1 cellular context compared by ENCODE assay signal in the genomic region with DNA sequence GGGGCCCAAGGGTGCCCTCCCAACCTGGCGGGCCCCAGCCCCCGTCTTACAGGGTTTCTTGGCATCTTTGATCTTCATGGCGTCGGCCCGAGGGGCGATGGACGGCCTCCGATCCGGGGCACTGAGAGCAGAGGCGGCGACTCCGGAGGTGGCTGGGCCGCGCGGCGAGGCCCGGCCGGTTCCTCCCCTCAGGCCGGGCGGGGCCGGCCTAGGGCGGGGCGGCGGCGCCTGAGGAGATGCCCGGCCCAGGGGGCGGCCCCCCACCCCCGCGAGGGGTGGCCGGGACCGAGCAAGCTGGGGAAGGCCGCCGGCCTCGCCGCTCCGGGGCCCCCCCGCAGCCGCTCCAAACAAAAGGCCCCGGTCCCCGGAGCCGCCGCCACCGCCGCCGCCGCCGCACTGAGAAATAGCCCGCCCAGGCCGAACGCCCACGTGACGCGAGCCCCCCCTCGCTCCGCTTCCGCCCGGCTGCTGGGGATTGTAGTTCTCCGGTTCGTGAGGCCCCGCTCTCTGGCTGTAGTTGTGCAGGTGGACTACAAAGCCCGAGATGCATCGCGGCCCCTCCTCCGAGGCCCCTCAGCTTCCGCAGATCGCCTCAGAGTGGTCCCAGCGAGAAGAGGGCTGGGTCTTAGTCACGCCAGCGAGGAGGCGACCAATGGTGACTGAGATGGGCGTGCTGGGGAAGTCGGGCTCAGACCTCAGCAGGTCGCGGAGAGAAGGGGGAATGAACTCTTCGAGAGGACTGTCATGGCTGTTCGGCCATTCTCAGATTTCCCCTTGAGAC.
TF ChIP-seq lines count a peak whose summit lies in the region.

TSS of gene PANK3 (minus strand) at position 163 of the 781 bp plus-strand sequence. CDS start at position 78, 85 bp downstream.

TF ChIP-seq in HepG2, 621 proteins besides CTCF, POLR2A, EP300 and RAD21 (continued from another document and continues in another):
- TF ChIP-seq, protein P1, sequence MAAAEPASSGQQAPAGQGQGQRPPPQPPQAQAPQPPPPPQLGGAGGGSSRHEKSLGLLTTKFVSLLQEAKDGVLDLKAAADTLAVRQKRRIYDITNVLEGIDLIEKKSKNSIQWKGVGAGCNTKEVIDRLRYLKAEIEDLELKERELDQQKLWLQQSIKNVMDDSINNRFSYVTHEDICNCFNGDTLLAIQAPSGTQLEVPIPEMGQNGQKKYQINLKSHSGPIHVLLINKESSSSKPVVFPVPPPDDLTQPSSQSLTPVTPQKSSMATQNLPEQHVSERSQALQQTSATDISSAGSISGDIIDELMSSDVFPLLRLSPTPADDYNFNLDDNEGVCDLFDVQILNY (CRISPR knock-in tag; conservative IDR thresholded peaks at IDR 0.05) = no peak
- TF ChIP-seq ZNF816 (CRISPR knock-in tag; IDR thresholded peaks at IDR 0.05; ENCODE audit: borderline replicate concordance) = no peak
- no peak for TF ChIP-seq ZNF260 (CRISPR knock-in tag; IDR thresholded peaks at IDR 0.05; ENCODE audit: borderline replicate concordance, low read depth)
- peak; percentile 91 for TF ChIP-seq ZNF574 (CRISPR knock-in tag; IDR thresholded peaks at IDR 0.05)
- TF ChIP-seq STAT6 (CRISPR knock-in tag; IDR thresholded peaks at IDR 0.05; ENCODE audit: borderline replicate concordance) = no peak
- TF ChIP-seq, protein P2, sequence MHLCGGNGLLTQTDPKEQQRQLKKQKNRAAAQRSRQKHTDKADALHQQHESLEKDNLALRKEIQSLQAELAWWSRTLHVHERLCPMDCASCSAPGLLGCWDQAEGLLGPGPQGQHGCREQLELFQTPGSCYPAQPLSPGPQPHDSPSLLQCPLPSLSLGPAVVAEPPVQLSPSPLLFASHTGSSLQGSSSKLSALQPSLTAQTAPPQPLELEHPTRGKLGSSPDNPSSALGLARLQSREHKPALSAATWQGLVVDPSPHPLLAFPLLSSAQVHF (CRISPR knock-in tag; IDR thresholded peaks at IDR 0.05) = no peak
- TF ChIP-seq POGK (CRISPR knock-in tag; conservative IDR thresholded peaks at IDR 0.05) = peak; percentile 70; the same call in 1 of the 2 replicates
- peak; percentile 79; the same call in 1 of the 2 replicates for TF ChIP-seq CCDC6 (CRISPR knock-in tag; IDR thresholded peaks at IDR 0.05)
- TF ChIP-seq MTA1 (CRISPR knock-in tag; IDR thresholded peaks at IDR 0.05; ENCODE audit: borderline replicate concordance) = peak; percentile 19; the same call in 1 of the 2 replicates
- TF ChIP-seq, protein P3, sequence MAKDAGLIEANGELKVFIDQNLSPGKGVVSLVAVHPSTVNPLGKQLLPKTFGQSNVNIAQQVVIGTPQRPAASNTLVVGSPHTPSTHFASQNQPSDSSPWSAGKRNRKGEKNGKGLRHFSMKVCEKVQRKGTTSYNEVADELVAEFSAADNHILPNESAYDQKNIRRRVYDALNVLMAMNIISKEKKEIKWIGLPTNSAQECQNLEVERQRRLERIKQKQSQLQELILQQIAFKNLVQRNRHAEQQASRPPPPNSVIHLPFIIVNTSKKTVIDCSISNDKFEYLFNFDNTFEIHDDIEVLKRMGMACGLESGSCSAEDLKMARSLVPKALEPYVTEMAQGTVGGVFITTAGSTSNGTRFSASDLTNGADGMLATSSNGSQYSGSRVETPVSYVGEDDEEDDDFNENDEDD (CRISPR knock-in tag; IDR thresholded peaks at IDR 0.05; ENCODE audit: borderline replicate concordance) = peak; percentile 72; the same call in 1 of the 2 replicates
- TF ChIP-seq ZFP37 (CRISPR knock-in tag; IDR thresholded peaks at IDR 0.05; ENCODE audit: borderline replicate concordance) = no peak
- TF ChIP-seq ZNF251 (CRISPR knock-in tag; IDR thresholded peaks at IDR 0.05) = 0 out of 2 replicates have a peak, but pooled peaks have one; percentile 5
- TF ChIP-seq SP4 (CRISPR knock-in tag; IDR thresholded peaks at IDR 0.05) = peak; percentile 98
- TF ChIP-seq ZNF672 (CRISPR knock-in tag; IDR thresholded peaks at IDR 0.05) = no peak
- no peak; the same call in 1 of the 2 replicates for TF ChIP-seq ZNF878 (CRISPR knock-in tag; IDR thresholded peaks at IDR 0.05)
- TF ChIP-seq, protein P4, sequence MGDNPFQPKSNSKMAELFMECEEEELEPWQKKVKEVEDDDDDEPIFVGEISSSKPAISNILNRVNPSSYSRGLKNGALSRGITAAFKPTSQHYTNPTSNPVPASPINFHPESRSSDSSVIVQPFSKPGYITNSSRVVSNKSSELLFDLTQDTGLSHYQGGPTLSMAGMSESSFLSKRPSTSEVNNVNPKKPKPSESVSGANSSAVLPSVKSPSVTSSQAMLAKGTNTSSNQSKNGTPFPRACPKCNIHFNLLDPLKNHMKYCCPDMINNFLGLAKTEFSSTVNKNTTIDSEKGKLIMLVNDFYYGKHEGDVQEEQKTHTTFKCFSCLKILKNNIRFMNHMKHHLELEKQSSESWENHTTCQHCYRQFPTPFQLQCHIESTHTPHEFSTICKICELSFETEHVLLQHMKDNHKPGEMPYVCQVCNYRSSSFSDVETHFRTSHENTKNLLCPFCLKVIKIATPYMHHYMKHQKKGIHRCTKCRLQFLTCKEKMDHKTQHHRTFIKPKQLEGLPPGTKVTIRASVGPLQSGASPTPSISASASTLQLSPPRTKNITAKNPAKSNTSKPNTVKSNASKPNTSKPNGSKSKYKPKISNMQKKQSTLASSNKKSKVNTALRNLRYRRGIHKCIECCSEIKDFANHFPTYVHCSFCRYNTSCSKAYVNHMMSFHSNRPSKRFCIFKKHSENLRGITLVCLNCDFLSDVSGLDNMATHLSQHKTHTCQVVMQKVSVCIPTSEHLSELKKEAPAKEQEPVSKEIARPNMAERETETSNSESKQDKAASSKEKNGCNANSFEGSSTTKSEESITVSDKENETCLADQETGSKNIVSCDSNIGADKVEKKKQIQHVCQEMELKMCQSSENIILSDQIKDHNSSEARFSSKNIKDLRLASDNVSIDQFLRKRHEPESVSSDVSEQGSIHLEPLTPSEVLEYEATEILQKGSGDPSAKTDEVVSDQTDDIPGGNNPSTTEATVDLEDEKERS (CRISPR knock-in tag; IDR thresholded peaks at IDR 0.05) = 0 out of 2 replicates have a peak, but pooled peaks have one; percentile 45
- TF ChIP-seq PLSCR1 (CRISPR knock-in tag; IDR thresholded peaks at IDR 0.05; ENCODE audit: borderline replicate concordance) = no peak
- TF ChIP-seq DZIP1 (CRISPR knock-in tag; IDR thresholded peaks at IDR 0.05) = no peak
- no peak for TF ChIP-seq U2AF2 (IDR thresholded peaks at IDR 0.05; ENCODE audit: low read depth, low read length)
- TF ChIP-seq, protein P5, sequence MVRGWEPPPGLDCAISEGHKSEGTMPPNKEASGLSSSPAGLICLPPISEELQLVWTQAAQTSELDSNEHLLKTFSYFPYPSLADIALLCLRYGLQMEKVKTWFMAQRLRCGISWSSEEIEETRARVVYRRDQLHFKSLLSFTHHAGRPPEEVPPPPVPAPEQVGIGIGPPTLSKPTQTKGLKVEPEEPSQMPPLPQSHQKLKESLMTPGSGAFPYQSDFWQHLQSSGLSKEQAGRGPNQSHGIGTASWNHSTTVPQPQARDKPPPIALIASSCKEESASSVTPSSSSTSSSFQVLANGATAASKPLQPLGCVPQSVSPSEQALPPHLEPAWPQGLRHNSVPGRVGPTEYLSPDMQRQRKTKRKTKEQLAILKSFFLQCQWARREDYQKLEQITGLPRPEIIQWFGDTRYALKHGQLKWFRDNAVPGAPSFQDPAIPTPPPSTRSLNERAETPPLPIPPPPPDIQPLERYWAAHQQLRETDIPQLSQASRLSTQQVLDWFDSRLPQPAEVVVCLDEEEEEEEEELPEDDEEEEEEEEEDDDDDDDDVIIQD (CRISPR knock-in tag; IDR thresholded peaks at IDR 0.05; ENCODE audit: low read depth) = peak; percentile 29; the same call in 1 of the 2 replicates
- TF ChIP-seq ZNF605 (CRISPR knock-in tag; IDR thresholded peaks at IDR 0.05) = no peak; the same call in 1 of the 2 replicates
- TF ChIP-seq MED13 (CRISPR knock-in tag; IDR thresholded peaks at IDR 0.05) = no peak
- no peak; the same call in 1 of the 2 replicates for TF ChIP-seq MEIS1 (CRISPR knock-in tag; IDR thresholded peaks at IDR 0.05; ENCODE audit: borderline replicate concordance)
- TF ChIP-seq GFI1 (CRISPR knock-in tag; IDR thresholded peaks at IDR 0.05; ENCODE audit: borderline replicate concordance) = no peak
- TF ChIP-seq, protein P6, sequence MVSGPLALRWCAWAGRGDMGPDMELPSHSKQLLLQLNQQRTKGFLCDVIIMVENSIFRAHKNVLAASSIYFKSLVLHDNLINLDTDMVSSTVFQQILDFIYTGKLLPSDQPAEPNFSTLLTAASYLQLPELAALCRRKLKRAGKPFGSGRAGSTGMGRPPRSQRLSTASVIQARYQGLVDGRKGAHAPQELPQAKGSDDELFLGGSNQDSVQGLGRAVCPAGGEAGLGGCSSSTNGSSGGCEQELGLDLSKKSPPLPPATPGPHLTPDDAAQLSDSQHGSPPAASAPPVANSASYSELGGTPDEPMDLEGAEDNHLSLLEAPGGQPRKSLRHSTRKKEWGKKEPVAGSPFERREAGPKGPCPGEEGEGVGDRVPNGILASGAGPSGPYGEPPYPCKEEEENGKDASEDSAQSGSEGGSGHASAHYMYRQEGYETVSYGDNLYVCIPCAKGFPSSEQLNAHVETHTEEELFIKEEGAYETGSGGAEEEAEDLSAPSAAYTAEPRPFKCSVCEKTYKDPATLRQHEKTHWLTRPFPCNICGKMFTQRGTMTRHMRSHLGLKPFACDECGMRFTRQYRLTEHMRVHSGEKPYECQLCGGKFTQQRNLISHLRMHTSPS (CRISPR knock-in tag; IDR thresholded peaks at IDR 0.05; ENCODE audit: low read depth) = 0 out of 2 replicates have a peak, but pooled peaks have one; percentile 29
- TF ChIP-seq FOXA3 (CRISPR knock-in tag; IDR thresholded peaks at IDR 0.05) = peak; percentile 56
- peak; percentile 88 for TF ChIP-seq ZNF335 (CRISPR knock-in tag; IDR thresholded peaks at IDR 0.05)
- no peak for TF ChIP-seq TOE1 (CRISPR knock-in tag; IDR thresholded peaks at IDR 0.05)
- no peak; the same call in 1 of the 2 replicates for TF ChIP-seq BORCS8-MEF2B (CRISPR knock-in tag; IDR thresholded peaks at IDR 0.05)
